In the genomic region with DNA sequence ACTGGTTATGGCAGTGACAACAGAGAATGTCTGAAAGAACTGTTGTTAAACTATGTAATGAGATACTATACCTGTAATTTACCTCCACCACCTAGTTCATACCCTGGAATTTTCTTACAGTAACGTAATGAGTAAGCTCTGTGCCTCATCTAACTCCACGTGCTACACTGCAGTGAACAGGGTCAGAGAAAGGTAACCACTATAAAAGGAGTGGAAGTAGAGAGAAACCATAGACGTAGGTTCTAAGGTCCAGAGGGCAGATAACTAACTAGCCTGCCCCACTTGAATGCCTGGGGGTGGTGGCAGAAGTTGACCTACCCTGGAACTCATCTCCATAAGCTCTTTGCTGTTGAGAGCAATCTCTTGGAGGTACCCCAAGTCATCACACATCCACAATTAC, we compare ENCODE assay signal across 17 cellular contexts.
A peak's percentile ranks its signal among the peaks of the same experiment; 100 is the strongest.
DNase-seq lines count a peak whose midpoint lies in the region; ATAC-seq and TF ChIP-seq lines count a peak whose summit lies in the region.
"Had no signal": no experiment of that assay in that cellular context is flagged by ENCODE, and none has a peak within 500 bp of the region (broad histone marks: within the 10 kb centered on the region; RNA-seq: fewer than 3 reads in every experiment).

No MANE protein-coding gene starts in this region.

- ATAC-seq in GM18505 (IDR thresholded peaks at IDR 0.05; ENCODE audit: unreplicated experiment) (peak; percentile 60), GM19463 (IDR thresholded peaks at IDR 0.05; ENCODE audit: unreplicated experiment) (peak; percentile 80), HG03378 (IDR thresholded peaks at IDR 0.05; ENCODE audit: unreplicated experiment) (peak; percentile 76), HG02763 (IDR thresholded peaks at IDR 0.05; ENCODE audit: unreplicated experiment) (no peak)

- in situ Hi-C loops in KBM-7 (cut with MboI; ENCODE audit: low pct_unique_long_range_greater_than_20kb, low sequenced_read_pairs): no loop called here

- TF ChIP-seq POLR2A in GM18505 (IDR thresholded peaks at IDR 0.05; ENCODE audit: borderline replicate concordance, extremely low read depth, insufficient read depth, insufficient read length): no peak

- DNase-seq in left kidney (ENCODE audit: low read depth, low spot score) (peak; percentile 23), KBM-7 (no peak), amniotic stem cell (lab: John Stamatoyannopoulos, UW) (no peak)
- DNase-seq: AML-193, DMS53, GOT3, Kasumi-1, NCI-H1105 treated with DMSO at 0.1 percent for 48 hours, NCI-H2029, NCI-H2227 treated with DMSO at 0.1 percent for 48 hours, NCI-H524 treated with DMSO at 0.1 percent for 48 hours, OCI-M1, SJCRH30 had no signal
